Comparison of ENCODE assay signal across 27 cellular contexts in the genomic region with DNA sequence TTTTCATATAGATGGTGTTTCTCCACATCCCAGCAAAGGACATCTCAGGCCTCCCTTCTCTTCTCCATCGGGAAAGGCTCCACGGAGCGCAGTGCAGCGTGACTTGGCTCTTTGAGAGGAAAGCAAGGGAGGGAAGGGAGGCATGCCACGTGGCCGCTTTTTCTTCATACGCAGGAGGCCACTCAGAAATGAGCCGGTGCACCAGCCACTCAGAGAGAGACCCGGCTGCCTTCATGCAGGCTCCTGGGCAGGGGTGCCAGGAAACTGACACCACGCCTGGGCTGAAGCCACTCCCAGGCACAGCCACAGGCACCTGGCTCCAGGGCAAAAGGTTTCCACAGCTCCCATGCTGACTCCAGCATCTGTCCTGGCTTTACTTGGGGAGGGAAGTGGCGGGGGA. TPM values are rescaled to one million over a fixed set of nuclear protein-coding genes. Genes with fewer than 3 reads are reported as not detected.
"Had no signal": no experiment of that assay in that cellular context is flagged by ENCODE, and none has a peak within 500 bp of the region (broad histone marks: within the 10 kb centered on the region; RNA-seq: fewer than 3 reads in every experiment).

No MANE protein-coding gene starts in this region.

- FAIRE-seq: islet of Langerhans had no signal

- H3K9me3 ChIP-seq: adrenal gland, ascending aorta, colonic mucosa, esophagus squamous epithelium, gastroesophageal sphincter, spleen, thoracic aorta, upper lobe of right lung had no signal

- H3K4me1 Mint-ChIP-seq: memory B cell had no signal

- H3K4me1 ChIP-seq: ascending aorta, colonic mucosa, esophagus squamous epithelium, gastroesophageal sphincter, upper lobe of right lung had no signal

- H3K9me3 Mint-ChIP-seq: activated T-helper 17 cell treated with anti-CD3 and anti-CD28 coated beads, Interleukin-2, amount 50 U/mL, for 72 hours; memory B cell; natural killer cell treated with Interleukin-12 subunit alpha and Interleukin-12 subunit beta and Interleukin-15 and Interleukin-18, amount 100 ng/mL, for 72 hours; T-cell; T-helper 2 cell treated with Interferon-gamma antibody and Interleukin-4, amounts not matched to agents 5 μg/mL and 100 μg/mL, for 36 hours had no signal

- ATAC-seq: activated CD8-positive, alpha-beta T cell treated with anti-CD3 and anti-CD28 coated beads, Interleukin-2, amount 10 ng/mL, durations not matched to agents 7 days and 5 days; activated T-helper 17 cell treated with anti-CD3 and anti-CD28 coated beads, Interleukin-2, amount 50 U/mL, for 72 hours; gastroesophageal sphincter; T-cell; upper lobe of right lung had no signal

- H3K4me3 Mint-ChIP-seq: activated CD8-positive, alpha-beta T cell treated with anti-CD3 and anti-CD28 coated beads, Interleukin-2, amount 10 ng/mL, durations not matched to agents 7 days and 5 days; activated naive CD8-positive, alpha-beta T cell; activated T-helper 17 cell treated with anti-CD3 and anti-CD28 coated beads, Interleukin-2, amount 50 U/mL, for 72 hours; endodermal cell; memory B cell; natural killer cell treated with Interleukin-12 subunit alpha and Interleukin-12 subunit beta and Interleukin-15 and Interleukin-18, amount 100 ng/mL, for 72 hours; T-cell; T-helper 2 cell treated with Interferon-gamma antibody and Interleukin-4, amounts not matched to agents 5 μg/mL and 100 μg/mL, for 36 hours had no signal

- H3K27me3 Mint-ChIP-seq: activated naive CD8-positive, alpha-beta T cell; activated T-helper 17 cell treated with anti-CD3 and anti-CD28 coated beads, Interleukin-2, amount 50 U/mL, for 72 hours had no signal

- H3K27ac Mint-ChIP-seq: activated CD8-positive, alpha-beta T cell treated with anti-CD3 and anti-CD28 coated beads, Interleukin-2, amount 10 ng/mL, durations not matched to agents 7 days and 5 days; activated naive CD8-positive, alpha-beta T cell; activated T-helper 17 cell treated with anti-CD3 and anti-CD28 coated beads, Interleukin-2, amount 50 U/mL, for 72 hours; endodermal cell; memory B cell; natural killer cell treated with Interleukin-12 subunit alpha and Interleukin-12 subunit beta and Interleukin-15 and Interleukin-18, amount 100 ng/mL, for 72 hours; T-cell; T-helper 2 cell treated with Interferon-gamma antibody and Interleukin-4, amounts not matched to agents 5 μg/mL and 100 μg/mL, for 36 hours had no signal

- H3K36me3 Mint-ChIP-seq: activated naive CD8-positive, alpha-beta T cell; memory B cell; natural killer cell treated with Interleukin-12 subunit alpha and Interleukin-12 subunit beta and Interleukin-15 and Interleukin-18, amount 100 ng/mL, for 72 hours; T-cell had no signal

- H3K27ac ChIP-seq: adrenal gland, ascending aorta, brain microvascular endothelial cell, colonic mucosa, esophagus squamous epithelium, gastroesophageal sphincter, spleen, thoracic aorta, upper lobe of right lung, VCaP had no signal

- H3K4me3 ChIP-seq: adrenal gland, ascending aorta, colonic mucosa, esophagus squamous epithelium, gastroesophageal sphincter, spleen, thoracic aorta, upper lobe of right lung had no signal

- H3K27me3 ChIP-seq: adrenal gland, ascending aorta, brain microvascular endothelial cell, colonic mucosa, gastroesophageal sphincter had no signal

- DNase-seq: activated CD4-positive, alpha-beta T cell treated with anti-CD3 and anti-CD28 coated beads, Interleukin-2, amount 50 U/mL, for 1 hour; activated CD4-positive, CD25-positive, alpha-beta regulatory T cell treated with anti-CD3 and anti-CD28 coated beads, Interleukin-2, amount 50 U/mL, for 72 hours; activated CD8-positive, alpha-beta T cell treated with anti-CD3 and anti-CD28 coated beads, Interleukin-2, amount 10 ng/mL, durations not matched to agents 7 days and 5 days; activated T-cell treated with anti-CD3 and anti-CD28 coated beads, Interleukin-2, amount 50 U/mL, for 1 hour; brain microvascular endothelial cell; central memory CD4-positive, alpha-beta T cell; colonic mucosa; endodermal cell; esophagus squamous epithelium; retina; spleen; stimulated activated CD4-positive, alpha-beta T cell treated with anti-CD3 and anti-CD28 coated beads, Interleukin-4, amount 100 ng/mL, for 1 hour; stimulated activated naive CD4-positive, alpha-beta T cell; T-cell; upper lobe of right lung had no signal

- H3K36me3 ChIP-seq: adrenal gland, ascending aorta, brain microvascular endothelial cell, colonic mucosa, esophagus squamous epithelium, gastroesophageal sphincter, spleen, thoracic aorta, upper lobe of right lung had no signal

RNA-seq across cellular contexts. Expression of gene LOXHD1, which starts 11.1 kb away (rescaled TPM):
- total RNA-seq: activated T-helper 17 cell treated with anti-CD3 and anti-CD28 coated beads, Interleukin-2, amount 50 U/mL, for 72 hours; ascending aorta; colonic mucosa; natural killer cell treated with Interleukin-12 subunit alpha and Interleukin-12 subunit beta and Interleukin-15 and Interleukin-18, amount 100 ng/mL, for 72 hours had no signal
- polyA plus RNA-seq: liver had no signal
